ENCODE assay signal across 8 cellular contexts in genomic region chr1:9892563-9893528, GRCh38. TPM values are rescaled to one million over a fixed set of nuclear protein-coding genes. Genes with fewer than 3 reads are reported as not detected.
DNase-seq lines count a peak whose midpoint lies in the region; ATAC-seq, FAIRE-seq and TF ChIP-seq lines count a peak whose summit lies in the region.

No MANE protein-coding gene starts in this region.

- ATAC-seq in HepG2 (no peak), aorta (ENCODE audit: low FRiP score) (no peak)

- BruUV-seq in HepG2 (replicated peaks; lab: Mats Ljungman, UMichigan): no TSS peak

- no peak for FAIRE-seq in HepG2 (lab: Jason Lieb, UNC)

- DNase-seq in AG08395 (ENCODE audit: low spot score) (peak; percentile 79), Kasumi-1 (lab: John Stamatoyannopoulos, UW) (peak; percentile 91), astrocyte of the hippocampus (ENCODE audit: low read depth, low spot score) (peak; percentile 84), HepG2 (ENCODE audit: low spot score) (no peak), aorta (peak; percentile 41 to 46), GM10266 (ENCODE audit: extremely low spot score) (no peak), NCI-H1092 treated with DMSO at 0.1 percent for 48 hours (lab: John Stamatoyannopoulos, UW) (no peak), activated gamma-delta T cell (lab: John Stamatoyannopoulos, UW) (no peak)

- intact Hi-C loops in HepG2 (cut with micrococcal nuclease; ENCODE audit: unreplicated experiment) (no loop called here), aorta (cut with DNase I) (no loop called here)

- H4K20me1 ChIP-seq in HepG2 (ENCODE audit: insufficient read depth, low read length): no peaks in the 10 kb centered on the region

- peaks cover 6% of the 10 kb centered on the region for H3K79me2 ChIP-seq in HepG2 (ENCODE audit: insufficient read depth, low read length)

- no peak for TF ChIP-seq RAD21 in HepG2 (CRISPR knock-in tag; IDR thresholded peaks at IDR 0.05)

- in situ Hi-C loops in HepG2 (cut with HindIII; ENCODE audit: extremely low pct_ligation_motif_present, low pct_unique_long_range_greater_than_20kb): no loop called here

- H3K27me3 ChIP-seq in HepG2 (ENCODE audit: control insufficient read depth in 1 of 2, insufficient read depth in 2 of 2, low read length in 2 of 2): no peaks in the 10 kb centered on the region
- H3K27me3 ChIP-seq in aorta (ENCODE audit: control insufficient read depth in 1 of 2, insufficient read depth in 2 of 2, low read length in 1 of 2): no peaks in the 10 kb centered on the region

- CTCF ChIA-PET in HepG2 (lab: Yijun Ruan, JAX; ENCODE audit: low intra/inter-chr PET ratio, low total read pairs): no interaction called here

- whole genome bisulfite sequencing in HepG2 (ENCODE audit: low lambda C conversion rate): 94% methylated on average over 11 of the region's 14 CpGs
- 81 to 85% methylated on average over 14 of the region's 14 CpGs for WGBS in aorta, 2 donors

- no peak for TF ChIP-seq POLR2A in HepG2 (IDR thresholded peaks at IDR 0.05; ENCODE audit: insufficient read depth in 1 of 2, low read depth in 2 of 2, low read length in 2 of 2)

- peaks cover 13% of the 10 kb centered on the region; the same call in 1 of the 2 replicates for H3K4me1 ChIP-seq in HepG2 (ENCODE audit: insufficient read depth, low read length)
- no peaks in the 10 kb centered on the region for H3K4me1 ChIP-seq in aorta (ENCODE audit: control insufficient read depth in 1 of 2, insufficient read depth in 2 of 2, low read length in 2 of 2)

- H2AFZ ChIP-seq in HepG2 (ENCODE audit: low read length): no peak overlapping the region

- TF ChIP-seq EP300 in HepG2 (IDR thresholded peaks at IDR 0.05; ENCODE audit: low read depth in 2 of 2, low read length in 2 of 2): no peak
- TF ChIP-seq EP300 in HepG2 (CRISPR knock-in tag; IDR thresholded peaks at IDR 0.05; ENCODE audit: borderline replicate concordance): no peak

- POLR2A ChIA-PET in HepG2 (lab: Yijun Ruan, JAX): interaction anchor here (0.8 to 1.4 kb wide), 3 partner anchors 18 to 50 kb away, joined by 3 read pairs; partner anchors contain the start of genes LZIC and NMNAT1

- H3K36me3 ChIP-seq in HepG2 (replicated peaks in 1 of 2; ENCODE audit: control insufficient read depth in 1 of 2, insufficient read depth in 2 of 2, low read length in 2 of 2): peaks cover 7 to 35% of the 10 kb centered on the region in 2 experiments; a peak in 4 of 5 replicates
- H3K36me3 ChIP-seq in aorta (ENCODE audit: control insufficient read depth in 1 of 2, insufficient read depth in 2 of 2, low read length in 1 of 2): no peaks in the 10 kb centered on the region

- TF ChIP-seq CTCF in HepG2 (CRISPR knock-in tag; IDR thresholded peaks at IDR 0.05) (no peak), GM10266 (IDR thresholded peaks at IDR 0.05; ENCODE audit: control insufficient read depth, insufficient read depth, low read depth, missing control alignments) (no peak)

- H3K9ac ChIP-seq in HepG2 (ENCODE audit: insufficient read depth, low read depth, low read length): 0 out of 2 replicates have a peak overlapping the region, but pooled peaks have one; percentile 2

- no peak overlapping the region for H3K27ac ChIP-seq in HepG2 (ENCODE audit: extremely low read length, insufficient read depth, low read length)
- no peak overlapping the region for H3K27ac ChIP-seq in aorta (ENCODE audit: low read depth in 1 of 2, low read length in 2 of 2)

- no peak overlapping the region for H3K4me3 ChIP-seq in HepG2 (replicated peaks in 1 of 3; ENCODE audit: insufficient read depth in 1 of 3, low read depth in 2 of 3, low read length in 3 of 3)
- H3K4me3 ChIP-seq in aorta (ENCODE audit: low read length in 2 of 2): no peak overlapping the region

- H3K4me2 ChIP-seq in HepG2 (ENCODE audit: low read depth, low read length): no peak overlapping the region

- H3K9me3 ChIP-seq in HepG2 (ENCODE audit: low read length) (no peaks in the 10 kb centered on the region), aorta (ENCODE audit: control insufficient read depth, low read length) (no peaks in the 10 kb centered on the region)

TF ChIP-seq in HepG2, 621 proteins besides CTCF, POLR2A, EP300 and RAD21 (continues in another document):
- TF ChIP-seq ZBTB8A (CRISPR knock-in tag; IDR thresholded peaks at IDR 0.05; ENCODE audit: borderline replicate concordance, low read depth): no peak

RNA-seq across cellular contexts. Expression of gene CTNNBIP1, which starts 17.2 kb away (rescaled TPM):
- 67.0 and 71.7 TPM in 2 replicates for total RNA-seq in HepG2 (2016; rRNA removed; fragmentation: Illumina TruSeq; extraction: Trizol)
- total RNA-seq in HepG2 (2016; cell fraction: cytosol; rRNA removed; fragmentation: Illumina TruSeq; extraction: Trizol; ENCODE audit: low read depth): 112 and 131 TPM in 2 replicates
- 54.5 and 70.6 TPM in 2 replicates for total RNA-seq in HepG2 (2016; cell fraction: insoluble cytoplasmic fraction; rRNA removed; fragmentation: Illumina TruSeq; extraction: Trizol)
- total RNA-seq in HepG2 (2016; cell fraction: membrane; rRNA removed; fragmentation: Illumina TruSeq; extraction: Trizol): 130 and 149 TPM in 2 replicates
- 21.2 and 22.7 TPM in 2 replicates for total RNA-seq in HepG2 (2016; cell fraction: nucleus; rRNA removed; fragmentation: Illumina TruSeq; extraction: Trizol)
- 83.0 and 83.1 TPM in 2 replicates for polyA plus RNA-seq in HepG2 (2011; rRNA removed)
- 57.2 and 76.8 TPM in 2 replicates for polyA plus RNA-seq in HepG2 (2011; cell fraction: cytosol; rRNA removed)
- polyA plus RNA-seq in HepG2 (2011; cell fraction: nucleus; rRNA removed): 32.2 and 32.4 TPM in 2 replicates
- 26.8 and 39.9 TPM in 2 replicates for polyA plus RNA-seq in HepG2 (2012)
- 182 and 242 TPM in 2 replicates for polyA plus RNA-seq in HepG2 (2016; cell fraction: cytosol; fragmentation: Illumina TruSeq; extraction: Trizol; ENCODE audit: low read depth)
- polyA plus RNA-seq in HepG2 (2016; cell fraction: insoluble cytoplasmic fraction; fragmentation: Illumina TruSeq; extraction: Trizol; ENCODE audit: low read depth): 74.3 and 84.9 TPM in 2 replicates
- polyA plus RNA-seq in HepG2 (2016; cell fraction: membrane; fragmentation: Illumina TruSeq; extraction: Trizol; ENCODE audit: low read depth): 169 and 203 TPM in 2 replicates
- polyA plus RNA-seq in HepG2 (2016; cell fraction: nucleus; fragmentation: Illumina TruSeq; extraction: Trizol; ENCODE audit: insufficient read depth, low read depth): 49.9 and 56.8 TPM in 2 replicates
- 5.8 and 84.0 TPM in 2 replicates for polyA minus RNA-seq in HepG2 (2011; rRNA and poly(A)+ RNA removed; ENCODE audit: low replicate concordance)
- 49.7 and 52.8 TPM in 2 replicates for polyA minus RNA-seq in HepG2 (2011; cell fraction: cytosol; rRNA and poly(A)+ RNA removed)
- 11.7 and 12.0 TPM in 2 replicates for polyA minus RNA-seq in HepG2 (2011; cell fraction: nucleus; rRNA and poly(A)+ RNA removed)
- 10 to 100 TPM; 17.5 to 18.8 TPM for total RNA-seq in aorta
- polyA plus RNA-seq in aorta: 10 to 100 TPM in 1 of 2 donors, 1 to 10 TPM in 1; 8.4 to 11.1 TPM

RNA-seq across cellular contexts. Expression of gene LZIC, which starts 50.3 kb away (rescaled TPM):
- total RNA-seq in HepG2 (2016; rRNA removed; fragmentation: Illumina TruSeq; extraction: Trizol): 71.8 and 119 TPM in 2 replicates
- total RNA-seq in HepG2 (2016; cell fraction: cytosol; rRNA removed; fragmentation: Illumina TruSeq; extraction: Trizol; ENCODE audit: low read depth): 53.5 and 59.6 TPM in 2 replicates
- total RNA-seq in HepG2 (2016; cell fraction: insoluble cytoplasmic fraction; rRNA removed; fragmentation: Illumina TruSeq; extraction: Trizol): 69.8 and 119 TPM in 2 replicates
- total RNA-seq in HepG2 (2016; cell fraction: membrane; rRNA removed; fragmentation: Illumina TruSeq; extraction: Trizol): 70.4 and 80.8 TPM in 2 replicates
- 28.4 and 29.3 TPM in 2 replicates for total RNA-seq in HepG2 (2016; cell fraction: nucleus; rRNA removed; fragmentation: Illumina TruSeq; extraction: Trizol)
- 17.2 and 25.2 TPM in 2 replicates for polyA plus RNA-seq in HepG2 (2011; rRNA removed)
- polyA plus RNA-seq in HepG2 (2011; cell fraction: cytosol; rRNA removed): 9.2 and 15.1 TPM in 2 replicates
- 4.6 and 6.2 TPM in 2 replicates for polyA plus RNA-seq in HepG2 (2011; cell fraction: nucleus; rRNA removed)
- 33.4 and 46.4 TPM in 2 replicates for polyA plus RNA-seq in HepG2 (2012)
- 40.3 and 68.0 TPM in 2 replicates for polyA plus RNA-seq in HepG2 (2016; cell fraction: cytosol; fragmentation: Illumina TruSeq; extraction: Trizol; ENCODE audit: low read depth)
- polyA plus RNA-seq in HepG2 (2016; cell fraction: insoluble cytoplasmic fraction; fragmentation: Illumina TruSeq; extraction: Trizol; ENCODE audit: low read depth): 101 and 109 TPM in 2 replicates
- 50.9 and 64.5 TPM in 2 replicates for polyA plus RNA-seq in HepG2 (2016; cell fraction: membrane; fragmentation: Illumina TruSeq; extraction: Trizol; ENCODE audit: low read depth)
- polyA plus RNA-seq in HepG2 (2016; cell fraction: nucleus; fragmentation: Illumina TruSeq; extraction: Trizol; ENCODE audit: insufficient read depth, low read depth): 41.7 and 43.7 TPM in 2 replicates
- polyA minus RNA-seq in HepG2 (2011; rRNA and poly(A)+ RNA removed; ENCODE audit: low replicate concordance): 7.7 and 9.9 TPM in 2 replicates
- 17.2 and 17.4 TPM in 2 replicates for polyA minus RNA-seq in HepG2 (2011; cell fraction: cytosol; rRNA and poly(A)+ RNA removed)
- polyA minus RNA-seq in HepG2 (2011; cell fraction: nucleus; rRNA and poly(A)+ RNA removed): 12.1 and 14.7 TPM in 2 replicates
- 10 to 100 TPM; 25.8 to 30.7 TPM for total RNA-seq in aorta
- polyA plus RNA-seq in aorta: 10 to 100 TPM; 14.7 to 23.4 TPM

RNA-seq across cellular contexts. Expression of gene NMNAT1, which starts 50.4 kb away (rescaled TPM):
- 12.2 and 14.5 TPM in 2 replicates for total RNA-seq in HepG2 (2016; rRNA removed; fragmentation: Illumina TruSeq; extraction: Trizol)
- total RNA-seq in HepG2 (2016; cell fraction: cytosol; rRNA removed; fragmentation: Illumina TruSeq; extraction: Trizol; ENCODE audit: low read depth): 6.7 and 7.9 TPM in 2 replicates
- 12.6 and 15.6 TPM in 2 replicates for total RNA-seq in HepG2 (2016; cell fraction: insoluble cytoplasmic fraction; rRNA removed; fragmentation: Illumina TruSeq; extraction: Trizol)
- total RNA-seq in HepG2 (2016; cell fraction: membrane; rRNA removed; fragmentation: Illumina TruSeq; extraction: Trizol): 7.0 and 8.2 TPM in 2 replicates
- total RNA-seq in HepG2 (2016; cell fraction: nucleus; rRNA removed; fragmentation: Illumina TruSeq; extraction: Trizol): 6.1 and 8.7 TPM in 2 replicates
- polyA plus RNA-seq in HepG2 (2011; rRNA removed): 5.4 and 5.6 TPM in 2 replicates
- polyA plus RNA-seq in HepG2 (2011; cell fraction: cytosol; rRNA removed): 3.9 and 4.7 TPM in 2 replicates
- polyA plus RNA-seq in HepG2 (2011; cell fraction: nucleus; rRNA removed): 2.7 and 2.9 TPM in 2 replicates
- polyA plus RNA-seq in HepG2 (2012): 5.8 and 11.4 TPM in 2 replicates
- polyA plus RNA-seq in HepG2 (2016; cell fraction: cytosol; fragmentation: Illumina TruSeq; extraction: Trizol; ENCODE audit: low read depth): 1.5 and 1.8 TPM in 2 replicates
- 9.4 and 9.5 TPM in 2 replicates for polyA plus RNA-seq in HepG2 (2016; cell fraction: insoluble cytoplasmic fraction; fragmentation: Illumina TruSeq; extraction: Trizol; ENCODE audit: low read depth)
- 2.7 and 3.0 TPM in 2 replicates for polyA plus RNA-seq in HepG2 (2016; cell fraction: membrane; fragmentation: Illumina TruSeq; extraction: Trizol; ENCODE audit: low read depth)
- polyA plus RNA-seq in HepG2 (2016; cell fraction: nucleus; fragmentation: Illumina TruSeq; extraction: Trizol; ENCODE audit: insufficient read depth, low read depth): 7.0 and 7.5 TPM in 2 replicates
- polyA minus RNA-seq in HepG2 (2011; rRNA and poly(A)+ RNA removed; ENCODE audit: low replicate concordance): 9.3 and 11.0 TPM in 2 replicates
- polyA minus RNA-seq in HepG2 (2011; cell fraction: cytosol; rRNA and poly(A)+ RNA removed): 4.8 and 5.8 TPM in 2 replicates
- 10.2 and 12.2 TPM in 2 replicates for polyA minus RNA-seq in HepG2 (2011; cell fraction: nucleus; rRNA and poly(A)+ RNA removed)
- 10 to 100 TPM in 1 of 2 donors, 1 to 10 TPM in 1; 5.7 to 11.2 TPM for total RNA-seq in aorta
- 1 to 10 TPM; 3.3 to 4.5 TPM for polyA plus RNA-seq in aorta

Comparison
In these comparisons a context has a peak if more than half of its experiments do, and no peak if none do; other contexts are left out.
1. DNase-seq: peak in AG08395 (single experiment), Kasumi-1 (2 of 2), astrocyte of the hippocampus (single experiment) and aorta (2 of 2); none in HepG2 (single experiment), GM10266 (single experiment), NCI-H1092 treated with DMSO at 0.1 percent for 48 hours (single experiment) and activated gamma-delta T cell (single experiment).